In the genomic region with DNA sequence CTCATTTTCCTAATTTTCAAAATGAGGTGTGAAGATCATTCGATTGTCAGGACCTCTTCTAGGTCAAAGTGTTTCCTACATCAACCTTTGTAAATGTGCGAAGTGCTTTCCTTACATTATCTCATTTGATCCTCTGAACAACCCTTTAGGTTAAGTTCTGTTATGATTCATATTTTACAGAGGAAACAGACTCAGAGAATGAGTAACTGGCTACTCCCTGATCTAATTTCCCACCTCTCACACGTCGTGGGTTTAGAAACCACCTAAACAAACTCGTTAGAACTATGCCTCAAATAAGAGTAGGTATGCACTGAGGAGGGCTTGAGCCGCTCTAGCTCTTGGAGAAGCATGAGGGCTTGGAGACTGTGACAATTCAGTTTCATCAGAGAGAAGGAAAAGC, we compare ENCODE assay signal across 13 cellular contexts.
A peak's percentile ranks its signal among the peaks of the same experiment; 100 is the strongest.
DNase-seq lines count a peak whose midpoint lies in the region; ATAC-seq and TF ChIP-seq lines count a peak whose summit lies in the region.
"Had no signal": no experiment of that assay in that cellular context is flagged by ENCODE, and none has a peak within 500 bp of the region (broad histone marks: within the 10 kb centered on the region; RNA-seq: fewer than 3 reads in every experiment).

No MANE protein-coding gene starts in this region.

- no peak overlapping the region for H3K4me3 ChIP-seq in GM12865 (ENCODE audit: low read depth, low read length)
- H3K4me3 ChIP-seq in naive thymus-derived CD4-positive, alpha-beta T cell (ENCODE audit: low read length), result no peak overlapping the region
- no peak overlapping the region for H3K4me3 ChIP-seq in tibial nerve
- no peak overlapping the region for H3K4me3 ChIP-seq in testis
- H3K4me3 ChIP-seq: transverse colon had no signal

- H3K36me3 ChIP-seq in naive thymus-derived CD4-positive, alpha-beta T cell (ENCODE audit: control insufficient read depth in 2 of 3, insufficient read depth in 3 of 3, low read length in 3 of 3), result no peaks in the 10 kb centered on the region
- no peaks in the 10 kb centered on the region for H3K36me3 ChIP-seq in tibial nerve
- no peaks in the 10 kb centered on the region for H3K36me3 ChIP-seq in testis (ENCODE audit: low read depth, missing control alignments)
- H3K36me3 ChIP-seq: transverse colon had no signal

- intact Hi-C loops in naive thymus-derived CD4-positive, alpha-beta T cell (cut with micrococcal nuclease), result no loop called here
- intact Hi-C loops in testis (cut with DNase I; ENCODE audit: low total_unique reads), result no loop called here

- POLR2A ChIA-PET in naive thymus-derived CD4-positive, alpha-beta T cell (lab: Charles Lee), result no interaction called here

- no peaks in the 10 kb centered on the region for H3K27me3 Mint-ChIP-seq in activated T-cell treated with anti-CD3 and anti-CD28 coated beads, Interleukin-2, amount 50 U/mL, for 24 hours
- H3K27me3 Mint-ChIP-seq in naive thymus-derived CD4-positive, alpha-beta T cell, result peaks cover 0 to 6% (median 0%) of the 10 kb centered on the region in 5 donors

- 79 to 81% methylated on average over 6 of the region's 6 CpGs for whole genome bisulfite sequencing in tibial nerve, 2 donors
- 87 to 88% methylated on average over 6 of the region's 6 CpGs for WGBS in testis, 2 donors

- DNase-seq in GM12865 (ENCODE audit: low read depth) (peak; percentile 28), COLO829 (ENCODE audit: low spot score) (no peak), tibial nerve (ENCODE audit: low spot score in 2 of 2) (no peak), testis (no peak)
- DNase-seq in activated T-cell treated with anti-CD3 and anti-CD28 coated beads, Interleukin-2, amount 50 U/mL, for 24 hours, result no peak
- peak in 1 of 9 donors; percentile 33 for DNase-seq in naive thymus-derived CD4-positive, alpha-beta T cell
- no peak for DNase-seq in central memory CD4-positive, alpha-beta T cell
- DNase-seq: aorta, NCI-H1105, nephron progenitor cell, transverse colon had no signal

- no peaks in the 10 kb centered on the region for H3K9me3 Mint-ChIP-seq in activated T-cell treated with anti-CD3 and anti-CD28 coated beads, Interleukin-2, amount 50 U/mL, for 24 hours
- peaks cover 0 to 6% (median 0%) of the 10 kb centered on the region in 11 donors for H3K9me3 Mint-ChIP-seq in naive thymus-derived CD4-positive, alpha-beta T cell
- H3K9me3 Mint-ChIP-seq: nephron progenitor cell had no signal

- peak overlapping the region; percentile 32 for H3K4me3 Mint-ChIP-seq in activated T-cell treated with anti-CD3 and anti-CD28 coated beads, Interleukin-2, amount 50 U/mL, for 24 hours
- peak overlapping the region in 1 of 10 donors; percentile 41 for H3K4me3 Mint-ChIP-seq in naive thymus-derived CD4-positive, alpha-beta T cell
- H3K4me3 Mint-ChIP-seq: nephron progenitor cell had no signal

- H3K4me1 Mint-ChIP-seq in activated T-cell treated with anti-CD3 and anti-CD28 coated beads, Interleukin-2, amount 50 U/mL, for 24 hours (ENCODE audit: low read depth), result peaks cover 43% of the 10 kb centered on the region
- H3K4me1 Mint-ChIP-seq in naive thymus-derived CD4-positive, alpha-beta T cell, result peaks cover 0 to 20% (median 8%) of the 10 kb centered on the region in 7 donors

- no peaks in the 10 kb centered on the region for H3K27me3 ChIP-seq in naive thymus-derived CD4-positive, alpha-beta T cell (ENCODE audit: control insufficient read depth in 2 of 2, insufficient read depth in 2 of 2, low read length in 2 of 2)
- H3K27me3 ChIP-seq in tibial nerve (no peaks in the 10 kb centered on the region), testis (no peaks in the 10 kb centered on the region)
- H3K27me3 ChIP-seq: transverse colon had no signal

- CTCF ChIA-PET in naive thymus-derived CD4-positive, alpha-beta T cell (lab: Charles Lee), result no interaction called here

- peaks cover 0 to 4% of the 10 kb centered on the region in 2 donors for H3K4me1 ChIP-seq in naive thymus-derived CD4-positive, alpha-beta T cell (ENCODE audit: control insufficient read depth in 2 of 2, insufficient read depth in 2 of 2, low read length in 2 of 2)
- H3K4me1 ChIP-seq in tibial nerve (peaks cover 0 to 18% (median 0%) of the 10 kb centered on the region in 4 donors), testis (no peaks in the 10 kb centered on the region)
- H3K4me1 ChIP-seq: transverse colon had no signal

- peak overlapping the region; percentile 76 for H3K27ac Mint-ChIP-seq in activated T-cell treated with anti-CD3 and anti-CD28 coated beads, Interleukin-2, amount 50 U/mL, for 24 hours
- H3K27ac Mint-ChIP-seq in naive thymus-derived CD4-positive, alpha-beta T cell, result peak overlapping the region in 2 of 9 donors; percentile 26 to 45
- H3K27ac Mint-ChIP-seq: nephron progenitor cell had no signal

- TF ChIP-seq POLR2A in tibial nerve (IDR thresholded peaks at IDR 0.05) (no peak), testis (IDR thresholded peaks at IDR 0.05) (no peak)

- H3K27ac ChIP-seq in naive thymus-derived CD4-positive, alpha-beta T cell (ENCODE audit: low read depth, low read length), result no peak overlapping the region
- no peak overlapping the region for H3K27ac ChIP-seq in tibial nerve
- H3K27ac ChIP-seq in testis, result no peak overlapping the region
- H3K27ac ChIP-seq: transverse colon had no signal

- ATAC-seq in GM21529 (IDR thresholded peaks at IDR 0.05; ENCODE audit: unreplicated experiment), result peak; percentile 48
- ATAC-seq in naive thymus-derived CD4-positive, alpha-beta T cell, result peak; percentile 67
- ATAC-seq: HCT116 had no signal

- TF ChIP-seq CTCF in GM12865 (IDR thresholded peaks at IDR 0.05; ENCODE audit: insufficient read depth, low read depth, low read length, missing control alignments), result no peak
- no peak for TF ChIP-seq CTCF in tibial nerve (IDR thresholded peaks at IDR 0.05)
- TF ChIP-seq CTCF in testis (IDR thresholded peaks at IDR 0.05), result no peak

- H3K9me3 ChIP-seq in naive thymus-derived CD4-positive, alpha-beta T cell (ENCODE audit: control insufficient read depth in 2 of 3, low read length in 3 of 3), result no peaks in the 10 kb centered on the region
- no peaks in the 10 kb centered on the region for H3K9me3 ChIP-seq in tibial nerve
- H3K9me3 ChIP-seq in testis, result no peaks in the 10 kb centered on the region
- H3K9me3 ChIP-seq: transverse colon had no signal

- TF ChIP-seq EP300 in tibial nerve (IDR thresholded peaks at IDR 0.05), result no peak

- H3K36me3 Mint-ChIP-seq in activated T-cell treated with anti-CD3 and anti-CD28 coated beads, Interleukin-2, amount 50 U/mL, for 24 hours (ENCODE audit: low read depth), result no peaks in the 10 kb centered on the region
- H3K36me3 Mint-ChIP-seq in naive thymus-derived CD4-positive, alpha-beta T cell, result peaks cover 0 to 2% (median 0%) of the 10 kb centered on the region in 5 donors
